In genomic region chr3:194604126-194604525, GRCh38 we compare ENCODE assay signal across 7 cellular contexts.
"Had no signal": no experiment of that assay in that cellular context is flagged by ENCODE, and none has a peak within 500 bp of the region (broad histone marks: within the 10 kb centered on the region; RNA-seq: fewer than 3 reads in every experiment).

No MANE protein-coding gene starts in this region.

- H3K4me2 ChIP-seq: GM23338 had no signal

- H3K4me1 ChIP-seq: HAP-1 had no signal

- H3K27ac Mint-ChIP-seq: GM23338, H9, HFFc6 had no signal

- H3K4me1 Mint-ChIP-seq: GM23338 had no signal

- H3K9ac ChIP-seq: GM23248 had no signal

- H3K9me3 Mint-ChIP-seq: GM23338, H9, HFFc6 had no signal

- DNase-seq: GOT3, H9, HCEC 1CT, HFFc6 had no signal

- H3K36me3 ChIP-seq: HAP-1 had no signal

- H3K4me3 Mint-ChIP-seq: GM23338, H9, HFFc6 had no signal

- H3K4me3 ChIP-seq: GM23248, GM23338, HAP-1 had no signal

- H3K27ac ChIP-seq: GM23248 had no signal

- H3K9me3 ChIP-seq: HAP-1 had no signal
